In genomic region chr7:85851571-85852193, GRCh38 we compare ENCODE assay signal across 8 cellular contexts.
DNase-seq lines count a peak whose midpoint lies in the region; ATAC-seq, FAIRE-seq and TF ChIP-seq lines count a peak whose summit lies in the region.

No MANE protein-coding gene starts in this region.

- no peaks in the 10 kb centered on the region for H3K4me1 ChIP-seq in A549
- no peaks in the 10 kb centered on the region for H3K4me1 ChIP-seq in HCT116 (ENCODE audit: control insufficient read depth in 1 of 2, insufficient read depth in 2 of 2, low read length in 2 of 2)

- CTCF ChIA-PET in A549 (lab: Yijun Ruan, JAX) (interaction anchor here (0.7 to 3.1 kb wide), 8 partner anchors 19 to 825 kb away, joined by 3 to 11 read pairs (median 4); no protein-coding TSS in a partner anchor), HCT116 (lab: Charles Lee) (interaction anchor here (0.6 to 1.9 kb wide), 6 partner anchors 13 to 821 kb away, joined by 3 to 13 read pairs (median 5); no protein-coding TSS in a partner anchor)

- no TSS peak for BruUV-seq in HCT116 (replicated peaks; lab: Mats Ljungman, UMichigan)

- TF ChIP-seq CTCF in A549 (IDR thresholded peaks at IDR 0.05): peak; percentile 73
- peak; percentile 36 to 63 (median 39); a peak in 5 of 6 replicates for TF ChIP-seq CTCF in HCT116 (IDR thresholded peaks at IDR 0.05 in 2 of 3, conservative IDR thresholded peaks at IDR 0.05 in 1 of 3; ENCODE audit: borderline replicate concordance in 1 of 3, insufficient read depth in 1 of 3, low read depth in 2 of 3, low read length in 2 of 3)

- peak; percentile 69 to 81 for TF ChIP-seq RAD21 in A549 (conservative IDR thresholded peaks at IDR 0.05 in 1 of 2, IDR thresholded peaks at IDR 0.05 in 1 of 2)
- TF ChIP-seq RAD21 in HCT116 (IDR thresholded peaks at IDR 0.05; ENCODE audit: low read depth): peak; percentile 64

- TF ChIP-seq POLR2A in A549 (IDR thresholded peaks at IDR 0.05; ENCODE audit: low read length): no peak
- no peak for TF ChIP-seq POLR2A in HCT116 (IDR thresholded peaks at IDR 0.05; ENCODE audit: borderline replicate concordance, extremely low read depth, insufficient read depth, insufficient read length)

- H3K9me3 ChIP-seq in A549 (no peaks in the 10 kb centered on the region), HCT116 (ENCODE audit: control insufficient read depth in 1 of 2, insufficient read depth in 1 of 2, low read depth in 1 of 2, low read length in 2 of 2) (no peaks in the 10 kb centered on the region)

- H3K79me2 ChIP-seq in HCT116 (ENCODE audit: insufficient read depth, low read length): no peaks in the 10 kb centered on the region

- H3K9ac ChIP-seq in HCT116 (ENCODE audit: low read length): no peak overlapping the region

- H3K27ac ChIP-seq in A549 (no peak overlapping the region), HCT116 (ENCODE audit: low read depth, low read length) (no peak overlapping the region)

- no peaks in the 10 kb centered on the region for H3K27me3 ChIP-seq in HCT116 (ENCODE audit: insufficient read depth, low read length)

- intact Hi-C loops in HCT116 (cut with micrococcal nuclease): loop anchor here (1.0 kb wide), 1 partner anchor 820 kb away; no protein-coding TSS in a partner anchor

- H3K4me3 ChIP-seq in A549 (no peak overlapping the region), HCT116 (replicated peaks in 1 of 2; ENCODE audit: low read depth in 1 of 2, low read length in 2 of 2) (no peak overlapping the region)

- 0 out of 6 replicates have a peak, but pooled peaks of 1 of the 2 experiments have one; percentile 45 for ATAC-seq in A549
- ATAC-seq in HCT116: no peak
- no peak for ATAC-seq in HG03095 (IDR thresholded peaks at IDR 0.05; ENCODE audit: unreplicated experiment)
- no peak for ATAC-seq in HG02840 (IDR thresholded peaks at IDR 0.05; ENCODE audit: low FRiP score, unreplicated experiment)

- FAIRE-seq in A549 (lab: Jason Lieb, UNC) (no peak), frontal cortex (lab: Jason Lieb, UNC) (peak; percentile 94)

- POLR2A ChIA-PET in A549 (lab: Yijun Ruan, JAX) (no interaction called here), HCT116 (lab: Charles Lee) (no interaction called here)

- DNase-seq in A549 (ENCODE audit: low read depth in 1 of 2, low spot score in 1 of 2): peak; percentile 10 to 68
- DNase-seq in HCT116 (ENCODE audit: low read depth, low spot score): peak; percentile 34
- peak; percentile 2 to 31 for DNase-seq in SHP77 (lab: John Stamatoyannopoulos, UW)
- DNase-seq in frontal cortex (ENCODE audit: low spot score in 2 of 2): no peak
- no peak for DNase-seq in activated effector memory CD4-positive, alpha-beta T cell treated with Interleukin-2 at 50 U/mL for 16 hours
- no peak for DNase-seq in HuH-7.5 (ENCODE audit: low spot score)

- RAD21 ChIA-PET in HCT116 (lab: Charles Lee; ENCODE audit: low non-redundant PET in 1 of 2, low total read pairs in 2 of 2, uncharacterized antibody in 2 of 2, unreplicated experiment in 2 of 2): no interaction called here

- no peak overlapping the region for H2AFZ ChIP-seq in HCT116 (ENCODE audit: low read depth, low read length, poor library complexity, severe bottlenecking)

- H3K36me3 ChIP-seq in HCT116 (ENCODE audit: control insufficient read depth in 1 of 2, insufficient read depth in 2 of 2, low read length in 2 of 2): no peaks in the 10 kb centered on the region

- H3K4me2 ChIP-seq in A549 (no peak overlapping the region), HCT116 (ENCODE audit: low read length) (no peak overlapping the region)

- H3K9me2 ChIP-seq in HCT116 (ENCODE audit: insufficient read depth): no peaks in the 10 kb centered on the region

- TF ChIP-seq EP300 in A549 (IDR thresholded peaks at IDR 0.05): no peak

- no peaks in the 10 kb centered on the region for H4K20me1 ChIP-seq in HCT116 (ENCODE audit: insufficient read depth)

- WGBS in A549 (ENCODE audit: missing lambda C conversion rate): 20% methylated on average over 6 of the region's 6 CpGs

TF ChIP-seq in A549, 52 proteins besides CTCF, POLR2A, EP300 and RAD21:
- TF ChIP-seq SMC3 (IDR thresholded peaks at IDR 0.05) (peak; percentile 60; the same call in 2 of the 3 replicates), MAZ (IDR thresholded peaks at IDR 0.05; ENCODE audit: borderline replicate concordance, low read depth, low read length) (no peak)
TF ChIP-seq in A549: peak in this region for 1.

TF ChIP-seq in HCT116, 20 proteins besides CTCF, POLR2A, EP300 and RAD21:
- TF ChIP-seq SP1 (IDR thresholded peaks at IDR 0.05; ENCODE audit: low read depth) (no peak), YY1 (IDR thresholded peaks at IDR 0.05; ENCODE audit: extremely low read depth, insufficient replicate concordance, low read depth, low read length) (no peak), CEBPB (IDR thresholded peaks at IDR 0.05; ENCODE audit: low read depth) (no peak)

Comparison
In these comparisons a context has a peak if more than half of its experiments do, and no peak if none do; other contexts are left out.
1. DNase-seq: peak in A549 (2 of 2), HCT116 (single experiment) and SHP77 (2 of 2); none in frontal cortex (0 of 2), activated effector memory CD4-positive, alpha-beta T cell treated with Interleukin-2 at 50 U/mL for 16 hours (single experiment) and HuH-7.5 (single experiment).
2. Of the 6 proteins assayed by ChIP-seq in both A549 and HCT116: peak only in A549: none; only in HCT116: none; in both: CTCF and RAD21; in neither: 4.